In the genomic region with DNA sequence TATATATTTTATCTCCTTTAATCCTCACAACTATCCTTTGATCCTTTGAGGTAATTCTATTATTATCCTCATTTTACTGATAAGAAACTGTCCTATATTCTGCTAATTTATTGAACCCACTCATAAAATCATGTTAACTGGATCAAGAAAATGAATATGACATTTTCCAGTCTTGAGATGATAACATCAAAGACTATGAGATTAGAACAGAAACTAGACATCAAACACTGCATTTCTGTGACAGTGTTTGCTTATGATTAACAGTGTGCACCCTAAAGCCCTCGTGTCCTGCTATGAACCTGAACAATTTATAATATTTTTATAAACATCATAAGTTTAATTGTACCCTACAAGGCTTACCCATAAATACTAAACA, we compare ENCODE assay signal across 25 cellular contexts.
A peak's percentile ranks its signal among the peaks of the same experiment; 100 is the strongest.
DNase-seq lines count a peak whose midpoint lies in the region; ATAC-seq and TF ChIP-seq lines count a peak whose summit lies in the region.
"Had no signal": no experiment of that assay in that cellular context is flagged by ENCODE, and none has a peak within 500 bp of the region (broad histone marks: within the 10 kb centered on the region; RNA-seq: fewer than 3 reads in every experiment).

No MANE protein-coding gene starts in this region.

- ATAC-seq in activated CD8-positive, alpha-beta T cell treated with anti-CD3 and anti-CD28 coated beads for 36 hours, result peak; percentile 56
- ATAC-seq in activated CD8-positive, alpha-beta T cell treated with anti-CD3 and anti-CD28 coated beads, Interleukin-2, amount 10 ng/mL, durations not matched to agents 7 days and 5 days, result no peak
- ATAC-seq in HG02610 (IDR thresholded peaks at IDR 0.05; ENCODE audit: unreplicated experiment) (peak; percentile 53), HG02885 (IDR thresholded peaks at IDR 0.05; ENCODE audit: poor library complexity, unreplicated experiment) (no peak)
- ATAC-seq: left lobe of liver had no signal

- intact Hi-C loops in activated CD8-positive, alpha-beta T cell treated with anti-CD3 and anti-CD28 coated beads for 36 hours (cut with micrococcal nuclease), result no loop called here
- intact Hi-C loops in Caco-2 (cut with micrococcal nuclease; ENCODE audit: unreplicated experiment), result loop anchor here (1.0 to 2.0 kb wide), 4 partner anchors 23 to 97 kb away; a partner anchor contains a TSS

- BruUV-seq in Caco-2 (replicated peaks; lab: Mats Ljungman, UMichigan), result no TSS peak

- POLR2A ChIA-PET in activated CD8-positive, alpha-beta T cell treated with anti-CD3 and anti-CD28 coated beads for 36 hours (lab: Charles Lee), result interaction anchor here (0.7 kb wide), 1 partner anchor 52 kb away, joined by 3 read pairs; no protein-coding TSS in a partner anchor
- POLR2A ChIA-PET in activated CD8-positive, alpha-beta T cell treated with anti-CD3 and anti-CD28 coated beads, Interleukin-2, amount 10 ng/mL, durations not matched to agents 7 days and 5 days (lab: Charles Lee), result no interaction called here
- POLR2A ChIA-PET in Caco-2 (lab: Charles Lee), result no interaction called here

- no peaks in the 10 kb centered on the region for H3K9me3 ChIP-seq in Caco-2
- no peaks in the 10 kb centered on the region for H3K9me3 ChIP-seq in endocrine pancreas (ENCODE audit: control insufficient read depth, low read length)

- H3K4me3 ChIP-seq in Caco-2 (ENCODE audit: low read depth, low read length) (peak overlapping the region; percentile 6; the same call in 1 of the 2 replicates), endocrine pancreas (ENCODE audit: control insufficient read depth, insufficient read depth, low read length) (peak overlapping the region; percentile 53)
- H3K4me3 ChIP-seq: PC-9, smooth muscle cell had no signal

- CTCF ChIA-PET in activated CD8-positive, alpha-beta T cell treated with anti-CD3 and anti-CD28 coated beads for 36 hours (lab: Charles Lee), result no interaction called here
- CTCF ChIA-PET in activated CD8-positive, alpha-beta T cell treated with anti-CD3 and anti-CD28 coated beads, Interleukin-2, amount 10 ng/mL, durations not matched to agents 7 days and 5 days (lab: Charles Lee), result no interaction called here
- CTCF ChIA-PET in Caco-2 (lab: Charles Lee), result interaction anchor here (0.6 to 1.0 kb wide), 4 partner anchors 13 to 1241 kb away, joined by 3 read pairs; a partner anchor contains a TSS

- H3K9ac ChIP-seq in endocrine pancreas (ENCODE audit: control insufficient read depth, insufficient read depth, low read length), result no peak overlapping the region

- no peak overlapping the region for H3K4me3 Mint-ChIP-seq in activated CD8-positive, alpha-beta T cell treated with anti-CD3 and anti-CD28 coated beads for 36 hours
- H3K4me3 Mint-ChIP-seq in activated CD8-positive, alpha-beta T cell treated with anti-CD3 and anti-CD28 coated beads, Interleukin-2, amount 10 ng/mL, durations not matched to agents 7 days and 5 days, result no peak overlapping the region
- peak overlapping the region; percentile 67 for H3K4me3 Mint-ChIP-seq in Caco-2 (ENCODE audit: unreplicated experiment)
- H3K4me3 Mint-ChIP-seq: activated CD4-positive, alpha-beta memory T cell treated with anti-CD3 and anti-CD28 coated beads for 36 hours; HFFc6; immature natural killer cell; naive B cell had no signal

- no peaks in the 10 kb centered on the region for H3K27me3 ChIP-seq in Caco-2 (replicated peaks; ENCODE audit: control insufficient read depth, insufficient read depth, low read length)
- no peaks in the 10 kb centered on the region for H3K27me3 ChIP-seq in endocrine pancreas (ENCODE audit: control insufficient read depth, insufficient read depth, low read length)

- peaks cover 12% of the 10 kb centered on the region for H3K4me1 Mint-ChIP-seq in activated CD8-positive, alpha-beta T cell treated with anti-CD3 and anti-CD28 coated beads for 36 hours (ENCODE audit: low read depth)
- H3K4me1 Mint-ChIP-seq in activated CD8-positive, alpha-beta T cell treated with anti-CD3 and anti-CD28 coated beads, Interleukin-2, amount 10 ng/mL, durations not matched to agents 7 days and 5 days (ENCODE audit: low read depth), result no peaks in the 10 kb centered on the region
- H3K4me1 Mint-ChIP-seq in Caco-2 (ENCODE audit: low read depth, unreplicated experiment), result peaks cover 41% of the 10 kb centered on the region
- H3K4me1 Mint-ChIP-seq: immature natural killer cell had no signal

- H3K9me3 Mint-ChIP-seq in activated CD8-positive, alpha-beta T cell treated with anti-CD3 and anti-CD28 coated beads for 36 hours, result no peaks in the 10 kb centered on the region
- no peaks in the 10 kb centered on the region for H3K9me3 Mint-ChIP-seq in activated CD8-positive, alpha-beta T cell treated with anti-CD3 and anti-CD28 coated beads, Interleukin-2, amount 10 ng/mL, durations not matched to agents 7 days and 5 days (ENCODE audit: insufficient read depth)
- H3K9me3 Mint-ChIP-seq in Caco-2 (ENCODE audit: unreplicated experiment), result no peaks in the 10 kb centered on the region
- H3K9me3 Mint-ChIP-seq: activated CD4-positive, alpha-beta memory T cell treated with anti-CD3 and anti-CD28 coated beads for 36 hours; HFFc6; immature natural killer cell; naive B cell had no signal

- H3K27me3 Mint-ChIP-seq in activated CD8-positive, alpha-beta T cell treated with anti-CD3 and anti-CD28 coated beads for 36 hours, result no peaks in the 10 kb centered on the region
- peaks cover 6% of the 10 kb centered on the region for H3K27me3 Mint-ChIP-seq in activated CD8-positive, alpha-beta T cell treated with anti-CD3 and anti-CD28 coated beads, Interleukin-2, amount 10 ng/mL, durations not matched to agents 7 days and 5 days (ENCODE audit: low read depth)
- no peaks in the 10 kb centered on the region for H3K27me3 Mint-ChIP-seq in Caco-2 (ENCODE audit: insufficient read depth, unreplicated experiment)
- H3K27me3 Mint-ChIP-seq: activated CD4-positive, alpha-beta memory T cell treated with anti-CD3 and anti-CD28 coated beads for 36 hours; naive B cell had no signal

- TF ChIP-seq CTCF in activated CD8-positive, alpha-beta T cell treated with anti-CD3 and anti-CD28 coated beads for 36 hours (IDR thresholded peaks at IDR 0.05), result no peak
- TF ChIP-seq CTCF in Caco-2 (IDR thresholded peaks at IDR 0.05; ENCODE audit: insufficient read depth in 1 of 2, low read depth in 1 of 2, low read length in 1 of 2, severe bottlenecking in 1 of 2, unreplicated experiment in 1 of 2) (no peak), GM10266 (IDR thresholded peaks at IDR 0.05; ENCODE audit: control insufficient read depth, insufficient read depth, low read depth, missing control alignments) (no peak)

- DNase-seq in activated CD8-positive, alpha-beta T cell treated with anti-CD3 and anti-CD28 coated beads for 36 hours, result no peak
- DNase-seq in activated CD8-positive, alpha-beta T cell treated with anti-CD3 and anti-CD28 coated beads, Interleukin-2, amount 10 ng/mL, durations not matched to agents 7 days and 5 days, result no peak
- peak in 1 of 2 experiments; percentile 54 for DNase-seq in Caco-2
- no peak for DNase-seq in GM10266 (ENCODE audit: extremely low spot score)
- DNase-seq: activated CD4-positive, alpha-beta memory T cell treated with anti-CD3 and anti-CD28 coated beads for 36 hours; activated effector memory CD4-positive, alpha-beta T cell treated with Interleukin-2 at 50 U/mL for 16 hours; cerebellar nuclear complex; DMS79 treated with DMSO at 0.1 percent for 48 hours; HFFc6; hypothalamus; immature natural killer cell; naive B cell; NCI-H1694; NCI-H446 treated with DMSO at 0.1 percent for 48 hours; nucleus accumbens; PC-9; stimulated activated CD4-positive, alpha-beta T cell treated with anti-CD3 and anti-CD28 coated beads, Interleukin-2, amount 100 ng/mL, for 24 hours; SW 1271; T1000; trophoblast cell had no signal

- no peak overlapping the region for H3K27ac Mint-ChIP-seq in activated CD8-positive, alpha-beta T cell treated with anti-CD3 and anti-CD28 coated beads for 36 hours
- no peak overlapping the region for H3K27ac Mint-ChIP-seq in activated CD8-positive, alpha-beta T cell treated with anti-CD3 and anti-CD28 coated beads, Interleukin-2, amount 10 ng/mL, durations not matched to agents 7 days and 5 days
- peak overlapping the region; percentile 93 for H3K27ac Mint-ChIP-seq in Caco-2 (ENCODE audit: unreplicated experiment)
- H3K27ac Mint-ChIP-seq: activated CD4-positive, alpha-beta memory T cell treated with anti-CD3 and anti-CD28 coated beads for 36 hours; immature natural killer cell had no signal

- H3K4me1 ChIP-seq in Caco-2 (peaks cover 77% of the 10 kb centered on the region), endocrine pancreas (ENCODE audit: control insufficient read depth, insufficient read depth, low read length) (peaks cover 7% of the 10 kb centered on the region)

- no peaks in the 10 kb centered on the region for H3K36me3 ChIP-seq in Caco-2 (ENCODE audit: control insufficient read depth, insufficient read depth, low read length)
- H3K36me3 ChIP-seq in endocrine pancreas (ENCODE audit: control insufficient read depth, insufficient read depth, low read length), result no peaks in the 10 kb centered on the region

- no peaks in the 10 kb centered on the region for H3K36me3 Mint-ChIP-seq in activated CD8-positive, alpha-beta T cell treated with anti-CD3 and anti-CD28 coated beads for 36 hours (ENCODE audit: low read depth)
- H3K36me3 Mint-ChIP-seq in activated CD8-positive, alpha-beta T cell treated with anti-CD3 and anti-CD28 coated beads, Interleukin-2, amount 10 ng/mL, durations not matched to agents 7 days and 5 days (ENCODE audit: low read depth), result no peaks in the 10 kb centered on the region
- peaks cover 54% of the 10 kb centered on the region for H3K36me3 Mint-ChIP-seq in Caco-2 (ENCODE audit: insufficient read depth, unreplicated experiment)
- H3K36me3 Mint-ChIP-seq: activated CD4-positive, alpha-beta memory T cell treated with anti-CD3 and anti-CD28 coated beads for 36 hours; immature natural killer cell; naive B cell had no signal

Comparison
In these comparisons a context has a peak if more than half of its experiments do, and no peak if none do; other contexts are left out.
1. ATAC-seq: peak in activated CD8-positive, alpha-beta T cell treated with anti-CD3 and anti-CD28 coated beads for 36 hours (single experiment) and HG02610 (single experiment); none in activated CD8-positive, alpha-beta T cell treated with anti-CD3 and anti-CD28 coated beads, Interleukin-2, amount 10 ng/mL, durations not matched to agents 7 days and 5 days (single experiment) and HG02885 (single experiment).